ENCODE assay signal across 8 cellular contexts in the genomic region with DNA sequence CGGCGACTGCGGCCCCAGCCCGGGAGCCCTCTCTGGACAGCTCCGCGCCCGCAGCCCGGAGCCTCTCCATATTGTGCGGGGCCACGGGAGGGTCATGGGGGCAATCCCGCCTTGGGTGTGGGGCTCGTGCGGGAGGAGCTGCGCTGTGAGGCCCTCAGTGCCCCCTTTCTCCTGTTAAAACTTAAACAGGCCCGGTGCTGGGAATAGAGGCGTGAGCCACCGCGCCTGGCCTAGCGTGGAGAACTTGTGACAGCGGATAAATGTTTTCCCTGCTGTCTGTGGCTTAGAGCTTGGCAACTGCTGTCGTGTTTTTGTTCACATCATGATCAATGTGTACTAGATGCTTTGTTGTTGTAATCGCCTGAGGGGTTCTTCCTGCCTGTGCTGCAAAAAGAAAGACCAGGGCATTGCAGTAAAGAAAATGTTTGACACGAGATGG. TPM values are rescaled to one million over a fixed set of nuclear protein-coding genes. Genes with fewer than 3 reads are reported as not detected.
DNase-seq lines count a peak whose midpoint lies in the region; ATAC-seq and TF ChIP-seq lines count a peak whose summit lies in the region.

No MANE protein-coding gene starts in this region.

- H3K9me3 ChIP-seq in PC-3 (ENCODE audit: low read length): peaks cover 18% of the 10 kb centered on the region

- H3F3A ChIP-seq in PC-3 (ENCODE audit: low read length, unreplicated experiment): no peaks in the 10 kb centered on the region

- BruUV-seq in PC-3 (replicated peaks; lab: Mats Ljungman, UMichigan): TSS peak; percentile 61

- H3K27ac ChIP-seq in PC-3 (ENCODE audit: low read length): peak overlapping the region; percentile 10; the same call in 1 of the 2 replicates
- peak overlapping the region; percentile 93 to 94 for H3K27ac ChIP-seq in coronary artery

- H3K4me1 ChIP-seq in PC-3 (ENCODE audit: insufficient read depth, low read length): no peaks in the 10 kb centered on the region

- H3K27me3 ChIP-seq in PC-3 (ENCODE audit: low read length): no peaks in the 10 kb centered on the region

- H4K20me1 ChIP-seq in PC-3 (ENCODE audit: low read length): no peaks in the 10 kb centered on the region

- CTCF ChIA-PET in PC-3 (lab: Charles Lee): no interaction called here

- H3K79me2 ChIP-seq in PC-3 (ENCODE audit: low read length): peaks cover 19% of the 10 kb centered on the region

- H3K4me2 ChIP-seq in PC-3 (ENCODE audit: low read length): peak overlapping the region; percentile 71

- TF ChIP-seq CTCF in PC-3 (conservative IDR thresholded peaks at IDR 0.05; ENCODE audit: low read depth, low read length) (no peak), coronary artery (IDR thresholded peaks at IDR 0.05) (no peak)

- DNase-seq in stimulated activated CD4-positive, alpha-beta T cell treated with anti-CD3 and anti-CD28 coated beads, Interleukin-15, amount 100 ng/mL, for 24 hours: peak; percentile 25
- no peak for DNase-seq in stimulated activated CD4-positive, alpha-beta T cell treated with anti-CD3 and anti-CD28 coated beads, Interleukin-2, amount 100 ng/mL, for 48 hours
- DNase-seq in PC-3: no peak
- no peak for DNase-seq in coronary artery (ENCODE audit: low spot score)
- peak; percentile 79 for DNase-seq in left kidney (ENCODE audit: low read depth, low spot score)
- peak; percentile 30 for DNase-seq in stimulated activated CD8-positive, alpha-beta memory T cell treated with anti-CD3 and anti-CD28 coated beads, Interleukin-4, amount 100 ng/mL, for 48 hours
- DNase-seq in NCI-H187 (lab: John Stamatoyannopoulos, UW): no peak

- H3K36me3 ChIP-seq in PC-3 (ENCODE audit: low read depth, low read length): peaks cover 17% of the 10 kb centered on the region

- peak; percentile 44 for ATAC-seq in PC-3
- ATAC-seq in HG02678 (IDR thresholded peaks at IDR 0.05; ENCODE audit: unreplicated experiment): no peak

- peak overlapping the region; percentile 86 for H2AFZ ChIP-seq in PC-3 (ENCODE audit: low read length)

- intact Hi-C loops in PC-3 (cut with micrococcal nuclease): no loop called here

- H3K9ac ChIP-seq in PC-3 (ENCODE audit: low read length): peak overlapping the region; percentile 72

- no peaks in the 10 kb centered on the region for H3K9me2 ChIP-seq in PC-3 (replicated peaks; ENCODE audit: low read length)

- H3K4me3 ChIP-seq in PC-3 (ENCODE audit: low read length): peak overlapping the region; percentile 90
- H3K4me3 ChIP-seq in coronary artery: peak overlapping the region; percentile 80

- POLR2A ChIA-PET in PC-3 (lab: Charles Lee; ENCODE audit: unreplicated experiment): no interaction called here

RNA-seq across cellular contexts. Expression of a gene that starts 0.6 kb away (rescaled TPM):
- total RNA-seq in PC-3 (2014; rRNA removed): 4.0 and 4.7 TPM in 2 replicates

RNA-seq across cellular contexts. Expression of a gene that starts 12.4 kb away (rescaled TPM):
- 0.23 and 1.9 TPM in 2 replicates for total RNA-seq in PC-3 (2014; rRNA removed)

RNA-seq across cellular contexts. Expression of a gene that starts 29.6 kb away (rescaled TPM):
- total RNA-seq in PC-3 (2014; rRNA removed): 5.4 and 7.8 TPM in 2 replicates

Comparison
In these comparisons a context has a peak if more than half of its experiments do, and no peak if none do; other contexts are left out.
1. DNase-seq: peak in stimulated activated CD4-positive, alpha-beta T cell treated with anti-CD3 and anti-CD28 coated beads, Interleukin-15, amount 100 ng/mL, for 24 hours (single experiment), left kidney (single experiment) and stimulated activated CD8-positive, alpha-beta memory T cell treated with anti-CD3 and anti-CD28 coated beads, Interleukin-4, amount 100 ng/mL, for 48 hours (single experiment); none in stimulated activated CD4-positive, alpha-beta T cell treated with anti-CD3 and anti-CD28 coated beads, Interleukin-2, amount 100 ng/mL, for 48 hours (0 of 2), PC-3 (single experiment), coronary artery (single experiment) and NCI-H187 (0 of 2).